ENCODE assay signal across 8 cellular contexts in the genomic region with DNA sequence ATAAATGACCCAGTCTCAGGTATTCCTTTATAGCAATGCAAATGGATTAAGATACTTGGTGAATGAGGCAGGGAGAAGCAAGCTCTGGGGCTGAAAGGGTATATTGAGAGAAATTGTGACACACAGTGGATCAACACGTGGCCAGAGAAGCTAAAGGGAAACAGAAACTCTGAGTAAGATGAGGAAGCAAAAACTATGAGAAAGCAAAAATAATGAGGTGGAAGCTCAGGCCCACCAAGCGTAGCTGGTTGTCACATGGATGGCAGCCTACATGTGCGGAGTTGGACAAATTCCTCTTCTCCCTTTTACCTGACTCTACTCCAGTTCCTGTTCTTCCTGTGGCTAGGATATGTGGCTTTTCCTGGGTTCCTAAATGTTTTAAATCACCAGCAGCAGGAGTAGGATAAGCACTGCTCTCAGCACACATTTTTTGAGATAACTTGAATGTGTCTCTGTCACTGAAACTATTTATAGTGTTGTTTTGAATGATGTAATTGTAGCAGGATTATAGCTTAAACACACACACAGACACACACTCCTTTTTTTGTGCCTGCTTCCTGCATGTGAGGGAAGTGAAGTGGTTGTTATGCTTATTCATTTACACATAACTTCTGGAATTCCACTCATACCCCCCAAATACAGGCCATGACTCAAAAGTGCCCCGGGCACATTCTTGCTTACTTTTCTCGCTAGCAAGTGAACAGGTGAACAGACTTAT. TPM values are rescaled to one million over a fixed set of nuclear protein-coding genes. Genes with fewer than 3 reads are reported as not detected.
DNase-seq lines count a peak whose midpoint lies in the region; ATAC-seq and TF ChIP-seq lines count a peak whose summit lies in the region.

No MANE protein-coding gene starts in this region.

- no peaks in the 10 kb centered on the region for H3K27me3 ChIP-seq in neuronal stem cell (ENCODE audit: control insufficient read depth in 3 of 3, insufficient read depth in 3 of 3, low read depth in 1 of 3, low read length in 3 of 3)

- peak overlapping the region; percentile 83 for H2AFZ ChIP-seq in neuronal stem cell (ENCODE audit: low read length)

- H3K23ac ChIP-seq in neuronal stem cell (ENCODE audit: low read depth, low read length, poor library complexity), result no peak overlapping the region

- H3K36me3 Mint-ChIP-seq in endothelial cell (ENCODE audit: low read depth, unreplicated experiment) (no peaks in the 10 kb centered on the region), immature natural killer cell (no peaks in the 10 kb centered on the region)

- H3K4me1 ChIP-seq in neuronal stem cell (ENCODE audit: control insufficient read depth in 2 of 2, insufficient read depth in 1 of 2, low read depth in 1 of 2, low read length in 2 of 2), result peaks cover 12 to 31% of the 10 kb centered on the region in 2 donors

- H3K4me1 Mint-ChIP-seq in endothelial cell (ENCODE audit: unreplicated experiment) (peaks cover 23% of the 10 kb centered on the region), immature natural killer cell (no peaks in the 10 kb centered on the region)

- no peak overlapping the region for H2BK5ac ChIP-seq in neuronal stem cell (ENCODE audit: low read length)

- CTCF ChIA-PET in RWPE1 (lab: Yijun Ruan, JAX), result interaction anchor here (0.7 kb wide), 1 partner anchor 707 kb away, joined by 3 read pairs; no protein-coding TSS in a partner anchor

- H3K4me2 ChIP-seq in neuronal stem cell (ENCODE audit: insufficient read depth, low read length, poor library complexity, severe bottlenecking), result no peak overlapping the region

- H2BK12ac ChIP-seq in neuronal stem cell (ENCODE audit: low read length), result no peak overlapping the region

- no CpG with 5 or more reads among the region's 5 CpGs for WGBS in neuronal stem cell (ENCODE audit: extremely low coverage in 2 of 2, insufficient read length in 2 of 2, insufficient replicate concordance in 1 of 2), 2 donors

- H3K27me3 Mint-ChIP-seq in endothelial cell (ENCODE audit: unreplicated experiment) (no peaks in the 10 kb centered on the region), immature natural killer cell (ENCODE audit: low read depth in 3 of 3) (peaks cover 0 to 3% (median 0%) of the 10 kb centered on the region in 3 donors)

- H2AK5ac ChIP-seq in neuronal stem cell (ENCODE audit: low read depth, low read length), result no peak overlapping the region

- H3K27ac ChIP-seq in RWPE1 (no peak overlapping the region), neuronal stem cell (replicated peaks; ENCODE audit: low read length) (no peak overlapping the region)

- H3K9me3 Mint-ChIP-seq in endothelial cell (ENCODE audit: unreplicated experiment), result no peaks in the 10 kb centered on the region
- no peaks in the 10 kb centered on the region for H3K9me3 Mint-ChIP-seq in immature natural killer cell

- POLR2A ChIA-PET in RWPE1 (lab: Yijun Ruan, JAX; ENCODE audit: low non-redundant PET), result no interaction called here

- no peak overlapping the region for H3K4ac ChIP-seq in neuronal stem cell (ENCODE audit: low read length)

- no peak overlapping the region for H2BK15ac ChIP-seq in neuronal stem cell (ENCODE audit: low read length)

- TF ChIP-seq CTCF in RWPE1 (conservative IDR thresholded peaks at IDR 0.05; ENCODE audit: low read depth) (no peak), endothelial cell (IDR thresholded peaks at IDR 0.05; ENCODE audit: unreplicated experiment) (no peak)

- no peak overlapping the region for H4K8ac ChIP-seq in neuronal stem cell (ENCODE audit: low read depth, low read length)

- no peak overlapping the region for H3K4me3 ChIP-seq in neuronal stem cell (ENCODE audit: low read length in 2 of 2)

- no peak overlapping the region for H3K14ac ChIP-seq in neuronal stem cell (ENCODE audit: low read length)

- H3K27ac Mint-ChIP-seq in endothelial cell (ENCODE audit: unreplicated experiment), result peak overlapping the region; percentile 4
- H3K27ac Mint-ChIP-seq in immature natural killer cell, result no peak overlapping the region

- no peak overlapping the region for H2BK120ac ChIP-seq in neuronal stem cell (ENCODE audit: low read depth, low read length)

- peak; percentile 95 for ATAC-seq in HG03135 (IDR thresholded peaks at IDR 0.05; ENCODE audit: unreplicated experiment)

- DNase-seq in CD1c-positive myeloid dendritic cell (ENCODE audit: extremely low spot score) (peak; percentile 75), GM19240 (ENCODE audit: insufficient read length, low spot score) (peak; percentile 48), RWPE1 (ENCODE audit: low spot score) (peak; percentile 74), endothelial cell (ENCODE audit: low spot score) (no peak), neuronal stem cell (ENCODE audit: low spot score) (no peak), immature natural killer cell (no peak)
- DNase-seq in stimulated activated CD4-positive, alpha-beta T cell treated with anti-CD3 and anti-CD28 coated beads, Interleukin-2, amount 100 ng/mL, for 24 hours, result no peak

- H3K4me3 Mint-ChIP-seq in endothelial cell (ENCODE audit: unreplicated experiment) (no peak overlapping the region), immature natural killer cell (no peak overlapping the region)

- no peak overlapping the region for H4K91ac ChIP-seq in neuronal stem cell (ENCODE audit: low read depth, low read length, poor library complexity)

- H3K18ac ChIP-seq in neuronal stem cell (ENCODE audit: low read length), result no peak overlapping the region

- H3K79me1 ChIP-seq in neuronal stem cell (ENCODE audit: low read depth, low read length), result no peaks in the 10 kb centered on the region

- no peaks in the 10 kb centered on the region for H3K9me3 ChIP-seq in neuronal stem cell (replicated peaks in 1 of 2; ENCODE audit: control insufficient read depth in 2 of 2, insufficient read depth in 1 of 2, low read depth in 1 of 2, low read length in 2 of 2)

- no peak overlapping the region for H3K9ac ChIP-seq in neuronal stem cell (ENCODE audit: low read depth, low read length, poor library complexity)

- no peaks in the 10 kb centered on the region for H3K36me3 ChIP-seq in neuronal stem cell (replicated peaks in 1 of 2; ENCODE audit: control insufficient read depth in 2 of 2, insufficient read depth in 2 of 2, low read length in 2 of 2)

RNA-seq across cellular contexts. Expression of a gene that starts 30.1 kb away (rescaled TPM):
- total RNA-seq in endothelial cell (ENCODE audit: unreplicated experiment), result 31.4 TPM
- polyA plus RNA-seq in neuronal stem cell (2013, experiment 1 of 2), result 19.9 TPM
- 20.6 TPM for polyA plus RNA-seq in neuronal stem cell (2013, experiment 2 of 2)
- 1 to 10 TPM; 1.8 to 2.8 (median 2.8) TPM for polyA plus RNA-seq in immature natural killer cell

Comparison
In these comparisons a context has a peak if more than half of its experiments do, and no peak if none do; other contexts are left out.
1. DNase-seq: peak in CD1c-positive myeloid dendritic cell (single experiment), GM19240 (single experiment) and RWPE1 (single experiment); none in endothelial cell (single experiment), neuronal stem cell (single experiment), immature natural killer cell (0 of 3) and stimulated activated CD4-positive, alpha-beta T cell treated with anti-CD3 and anti-CD28 coated beads, Interleukin-2, amount 100 ng/mL, for 24 hours (0 of 2).